ENCODE assay signal across 8 cellular contexts in genomic region chr3:25663324-25664065, GRCh38. TPM values are rescaled to one million over a fixed set of nuclear protein-coding genes. Genes with fewer than 3 reads are reported as not detected.
DNase-seq lines count a peak whose midpoint lies in the region; ATAC-seq and TF ChIP-seq lines count a peak whose summit lies in the region.

No MANE protein-coding gene starts in this region.

- peak overlapping the region; percentile 94 for H3K27ac Mint-ChIP-seq in osteocyte (ENCODE audit: unreplicated experiment)

- H3K36me3 Mint-ChIP-seq in osteocyte (ENCODE audit: unreplicated experiment) = peaks cover 2% of the 10 kb centered on the region

- H3K27me3 Mint-ChIP-seq in osteocyte (ENCODE audit: unreplicated experiment) = no peaks in the 10 kb centered on the region

- H3K4me1 Mint-ChIP-seq in osteocyte (ENCODE audit: unreplicated experiment) = peaks cover 51% of the 10 kb centered on the region

- H3K9me3 Mint-ChIP-seq in osteocyte (ENCODE audit: unreplicated experiment) = no peaks in the 10 kb centered on the region

- DNase-seq in AG09309 (ENCODE audit: low read depth) (no peak), NCI-H2227 treated with DMSO at 0.1 percent for 48 hours (lab: John Stamatoyannopoulos, UW) (peak; percentile 33), fibroblast of pulmonary artery (ENCODE audit: low read depth) (peak; percentile 21), osteocyte (ENCODE audit: extremely low spot score, unreplicated experiment) (no peak)
- peak; percentile 31 for DNase-seq in activated T-cell treated with anti-CD3 and anti-CD28 coated beads, Interleukin-2, amount 50 U/mL, for 1 hour

- TF ChIP-seq CTCF in AG09309 (IDR thresholded peaks at IDR 0.05; ENCODE audit: control insufficient read depth, insufficient read depth, low read depth, low read length, missing control alignments) (no peak), fibroblast of pulmonary artery (IDR thresholded peaks at IDR 0.05; ENCODE audit: low read length, missing control alignments) (no peak), osteocyte (IDR thresholded peaks at IDR 0.05) (no peak)

- peak overlapping the region; percentile 92 for H3K4me3 Mint-ChIP-seq in osteocyte (ENCODE audit: unreplicated experiment)

- ATAC-seq in GM18517 (IDR thresholded peaks at IDR 0.05; ENCODE audit: unreplicated experiment) (peak; percentile 33), HG02981 (IDR thresholded peaks at IDR 0.05; ENCODE audit: unreplicated experiment) (peak; percentile 22), esophagus mucosa (no peak)

- H3K4me3 ChIP-seq in AG09309 (ENCODE audit: control insufficient read depth, low read depth, low read length) (peak overlapping the region; percentile 75), fibroblast of pulmonary artery (replicated peaks; ENCODE audit: low read depth, low read length) (peak overlapping the region; percentile 81)

RNA-seq across cellular contexts. Expression of gene TOP2B, which starts 1.2 kb away (rescaled TPM):
- total RNA-seq in osteocyte (90.1 and 99.5 TPM in 2 replicates), esophagus mucosa (52.7 TPM)

Comparison
In these comparisons a context has a peak if more than half of its experiments do, and no peak if none do; other contexts are left out.
1. DNase-seq: peak in NCI-H2227 treated with DMSO at 0.1 percent for 48 hours (single experiment), activated T-cell treated with anti-CD3 and anti-CD28 coated beads, Interleukin-2, amount 50 U/mL, for 1 hour (single experiment) and fibroblast of pulmonary artery (single experiment); none in AG09309 (single experiment) and osteocyte (single experiment).